Comparison of ENCODE assay signal across 25 cellular contexts in the genomic region with DNA sequence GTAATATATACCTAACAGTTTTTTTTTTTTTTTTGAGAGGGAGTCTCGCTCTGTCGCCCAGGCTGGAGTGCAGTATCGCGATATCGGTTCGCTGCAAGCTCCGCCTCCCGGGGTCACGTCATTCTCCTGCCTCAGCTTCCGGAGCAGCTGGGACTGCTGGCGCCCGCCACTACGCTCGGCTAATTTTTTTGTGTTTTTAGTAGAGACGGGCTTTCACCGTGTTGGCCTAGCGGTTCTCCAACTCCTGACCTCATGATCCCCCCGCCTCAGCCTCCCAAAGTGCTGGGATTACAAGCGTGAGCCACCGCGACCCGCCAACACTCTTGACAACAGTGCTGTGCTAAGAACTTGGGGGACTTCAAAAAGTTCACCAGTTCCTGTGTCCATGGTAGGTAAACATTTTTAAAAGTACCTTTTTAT.
DNase-seq lines count a peak whose midpoint lies in the region; ATAC-seq and TF ChIP-seq lines count a peak whose summit lies in the region.
"Had no signal": no experiment of that assay in that cellular context is flagged by ENCODE, and none has a peak within 500 bp of the region (broad histone marks: within the 10 kb centered on the region; RNA-seq: fewer than 3 reads in every experiment).

No MANE protein-coding gene starts in this region.

- H3K4me2 ChIP-seq in OCI-LY3 (ENCODE audit: low read length), result no peak overlapping the region
- H3K4me2 ChIP-seq in neuronal stem cell (ENCODE audit: insufficient read depth, low read length, poor library complexity, severe bottlenecking), result no peak overlapping the region
- H3K4me2 ChIP-seq: GM23338, PC-9 had no signal

- H3K4me3 ChIP-seq in OCI-LY3 (ENCODE audit: low read length), result no peak overlapping the region
- peak overlapping the region; percentile 16 for H3K4me3 ChIP-seq in choroid plexus epithelial cell (ENCODE audit: low read depth, low read length)
- H3K4me3 ChIP-seq in neuronal stem cell (ENCODE audit: low read length in 2 of 2), result no peak overlapping the region
- no peak overlapping the region for H3K4me3 ChIP-seq in suprapubic skin
- H3K4me3 ChIP-seq: GM23338, PC-9, SK-N-MC had no signal

- no CpG with 5 or more reads among the region's 22 CpGs for WGBS in neuronal stem cell (ENCODE audit: extremely low coverage in 2 of 2, insufficient read length in 2 of 2, insufficient replicate concordance in 1 of 2), 2 donors
- WGBS in suprapubic skin, result 94% methylated on average over 22 of the region's 22 CpGs

- no peak overlapping the region for H2BK120ac ChIP-seq in neuronal stem cell (ENCODE audit: low read depth, low read length)

- no peak overlapping the region for H2AK5ac ChIP-seq in neuronal stem cell (ENCODE audit: low read depth, low read length)

- H4K8ac ChIP-seq in neuronal stem cell (ENCODE audit: low read depth, low read length), result peak overlapping the region; percentile 3

- H3K18ac ChIP-seq in neuronal stem cell (ENCODE audit: low read length), result peak overlapping the region; percentile 48

- no peak overlapping the region for H3K23ac ChIP-seq in neuronal stem cell (ENCODE audit: low read depth, low read length, poor library complexity)

- H3K79me1 ChIP-seq in neuronal stem cell (ENCODE audit: low read depth, low read length), result no peaks in the 10 kb centered on the region

- H3K36me3 ChIP-seq in OCI-LY3 (replicated peaks; ENCODE audit: low read depth, low read length) (peaks cover 4% of the 10 kb centered on the region), neuronal stem cell (replicated peaks in 1 of 2; ENCODE audit: control insufficient read depth in 2 of 2, insufficient read depth in 2 of 2, low read length in 2 of 2) (no peaks in the 10 kb centered on the region), suprapubic skin (no peaks in the 10 kb centered on the region)
- H3K36me3 ChIP-seq: BE2C had no signal

- H2AFZ ChIP-seq in OCI-LY3 (ENCODE audit: low read depth, low read length), result no peak overlapping the region
- no peak overlapping the region for H2AFZ ChIP-seq in neuronal stem cell (ENCODE audit: low read length)
- H2AFZ ChIP-seq: GM23338, PC-9 had no signal

- no peak overlapping the region for H2BK15ac ChIP-seq in neuronal stem cell (ENCODE audit: low read length)

- no peak overlapping the region for H4K91ac ChIP-seq in neuronal stem cell (ENCODE audit: low read depth, low read length, poor library complexity)

- no peaks in the 10 kb centered on the region for H3K9me3 ChIP-seq in OCI-LY3 (ENCODE audit: insufficient read depth, low read length)
- no peaks in the 10 kb centered on the region for H3K9me3 ChIP-seq in neuronal stem cell (replicated peaks in 1 of 2; ENCODE audit: control insufficient read depth in 2 of 2, insufficient read depth in 1 of 2, low read depth in 1 of 2, low read length in 2 of 2)
- H3K9me3 ChIP-seq in suprapubic skin, result no peaks in the 10 kb centered on the region
- H3K9me3 ChIP-seq: BE2C had no signal

- H3K9ac ChIP-seq in OCI-LY3 (ENCODE audit: low read length) (no peak overlapping the region), neuronal stem cell (ENCODE audit: low read depth, low read length, poor library complexity) (no peak overlapping the region)

- H2BK12ac ChIP-seq in neuronal stem cell (ENCODE audit: low read length), result no peak overlapping the region

- H3K27ac ChIP-seq in OCI-LY3 (ENCODE audit: low read length) (peak overlapping the region; percentile 78), neuronal stem cell (replicated peaks; ENCODE audit: low read length) (no peak overlapping the region), suprapubic skin (no peak overlapping the region)
- H3K27ac ChIP-seq: PC-9, SK-N-MC had no signal

- ATAC-seq in HG03571 (IDR thresholded peaks at IDR 0.05; ENCODE audit: unreplicated experiment), result no peak
- ATAC-seq: GM23338, Right ventricle myocardium inferior had no signal

- DNase-seq in COLO829 (ENCODE audit: low spot score), result peak; percentile 28
- DNase-seq in choroid plexus epithelial cell (ENCODE audit: low read depth), result peak; percentile 4
- DNase-seq in neuronal stem cell (ENCODE audit: low spot score), result no peak
- DNase-seq in suprapubic skin (ENCODE audit: low spot score in 2 of 2), result no peak
- DNase-seq in NCI-H2081 treated with DMSO at 0.1 percent for 48 hours (lab: John Stamatoyannopoulos, UW), result no peak
- no peak for DNase-seq in mesenteric fat pad (ENCODE audit: low spot score)
- DNase-seq: 8988T; ACHN; BE2C; H9; NCI-H1092; NCI-H1417 treated with DMSO at 0.1 percent for 48 hours; NCI-H1694 treated with DMSO at 0.1 percent for 48 hours; NCI-H2081; NCI-H2171 treated with DMSO at 0.1 percent for 48 hours; NCI-H345; NCI-H526; NCI-H82; NK-92 treated with Interleukin-12 subunit alpha and Interleukin-12 subunit beta, amount 100 ng/mL, for 24 hours; PC-9 had no signal

- no peak overlapping the region for H2BK5ac ChIP-seq in neuronal stem cell (ENCODE audit: low read length)

- TF ChIP-seq EP300 in suprapubic skin (IDR thresholded peaks at IDR 0.05), result no peak

- peaks cover 44% of the 10 kb centered on the region for H3K4me1 ChIP-seq in OCI-LY3 (ENCODE audit: low read length)
- no peaks in the 10 kb centered on the region for H3K4me1 ChIP-seq in neuronal stem cell (ENCODE audit: control insufficient read depth in 2 of 2, insufficient read depth in 1 of 2, low read depth in 1 of 2, low read length in 2 of 2)
- no peaks in the 10 kb centered on the region for H3K4me1 ChIP-seq in suprapubic skin
- H3K4me1 ChIP-seq: BE2C had no signal

- no peak overlapping the region for H3K4ac ChIP-seq in neuronal stem cell (ENCODE audit: low read length)

- TF ChIP-seq CTCF in OCI-LY3 (IDR thresholded peaks at IDR 0.05; ENCODE audit: low read depth, low read length) (no peak), choroid plexus epithelial cell (conservative IDR thresholded peaks at IDR 0.05; ENCODE audit: low read depth, low read length) (no peak), suprapubic skin (IDR thresholded peaks at IDR 0.05) (no peak)

- H3K27me3 ChIP-seq in OCI-LY3 (ENCODE audit: low read depth, low read length), result no peaks in the 10 kb centered on the region
- H3K27me3 ChIP-seq in neuronal stem cell (ENCODE audit: control insufficient read depth in 3 of 3, insufficient read depth in 3 of 3, low read depth in 1 of 3, low read length in 3 of 3), result no peaks in the 10 kb centered on the region
- no peaks in the 10 kb centered on the region for H3K27me3 ChIP-seq in suprapubic skin
- H3K27me3 ChIP-seq: BE2C had no signal

- TF ChIP-seq POLR2A in suprapubic skin (IDR thresholded peaks at IDR 0.05), result no peak

- H3K14ac ChIP-seq in neuronal stem cell (ENCODE audit: low read length), result no peak overlapping the region

- no peaks in the 10 kb centered on the region for H3K79me2 ChIP-seq in OCI-LY3 (ENCODE audit: low read length)

- H4K20me1 ChIP-seq in OCI-LY3 (ENCODE audit: insufficient read depth, low read length), result no peaks in the 10 kb centered on the region

Comparison
In these comparisons a context has a peak if more than half of its experiments do, and no peak if none do; other contexts are left out.
1. DNase-seq: peak in COLO829 (single experiment) and choroid plexus epithelial cell (single experiment); none in neuronal stem cell (single experiment), suprapubic skin (0 of 2), NCI-H2081 treated with DMSO at 0.1 percent for 48 hours (single experiment) and mesenteric fat pad (single experiment).